7 cellular contexts compared by ENCODE assay signal in genomic region chr19:49182010-49182847, GRCh38. TPM values are rescaled to one million over a fixed set of nuclear protein-coding genes. Genes with fewer than 3 reads are reported as not detected.
"Had no signal": no experiment of that assay in that cellular context is flagged by ENCODE, and none has a peak within 500 bp of the region (broad histone marks: within the 10 kb centered on the region; RNA-seq: fewer than 3 reads in every experiment).

No MANE protein-coding gene starts in this region.

RNA-seq across cellular contexts. Expression of gene TRPM4, which starts 24.6 kb away (rescaled TPM):
- total RNA-seq: natural killer cell treated with Interleukin-12 subunit alpha and Interleukin-12 subunit beta and Interleukin-15 and Interleukin-18, amount 100 ng/mL, for 72 hours had no signal

RNA-seq across cellular contexts. Expression of gene HRC, which starts 27.0 kb away (rescaled TPM):
- total RNA-seq: kidney epithelial cell; naive thymus-derived CD4-positive, alpha-beta T cell; natural killer cell treated with Interleukin-12 subunit alpha and Interleukin-12 subunit beta and Interleukin-15 and Interleukin-18, amount 100 ng/mL, for 72 hours; osteocyte; pulmonary artery endothelial cell; renal cortical epithelial cell had no signal
- polyA plus RNA-seq: naive thymus-derived CD4-positive, alpha-beta T cell; neural cell had no signal
